13 cellular contexts compared by ENCODE assay signal in the genomic region with DNA sequence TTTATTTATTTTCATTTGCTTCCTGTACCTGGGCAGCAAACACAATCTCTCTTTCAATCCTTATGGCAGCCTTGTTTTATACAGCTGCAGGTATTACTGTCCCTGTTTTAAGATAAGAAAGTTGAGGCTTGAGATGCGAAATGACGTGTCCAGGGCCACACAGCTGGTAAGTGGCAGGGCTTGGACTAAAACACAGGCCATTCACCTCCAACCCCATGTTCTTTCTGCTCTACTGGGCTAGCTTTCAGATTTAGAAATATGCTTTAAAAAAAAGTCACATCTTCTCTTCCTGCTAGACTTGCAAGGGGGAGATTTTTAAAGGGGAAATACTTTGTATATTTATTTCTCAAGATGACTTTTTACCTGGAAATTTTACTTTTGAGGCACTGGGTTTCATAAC.
A peak's percentile ranks its signal among the peaks of the same experiment; 100 is the strongest.
DNase-seq lines count a peak whose midpoint lies in the region; ATAC-seq and TF ChIP-seq lines count a peak whose summit lies in the region.
"Had no signal": no experiment of that assay in that cellular context is flagged by ENCODE, and none has a peak within 500 bp of the region (broad histone marks: within the 10 kb centered on the region; RNA-seq: fewer than 3 reads in every experiment).

No MANE protein-coding gene starts in this region.

- no peak for TF ChIP-seq CTCF in esophagus muscularis mucosa (IDR thresholded peaks at IDR 0.05)
- TF ChIP-seq CTCF in stomach (IDR thresholded peaks at IDR 0.05), result no peak
- no peak for TF ChIP-seq CTCF in upper lobe of right lung (IDR thresholded peaks at IDR 0.05)

- H3K4me3 ChIP-seq in esophagus muscularis mucosa (no peak overlapping the region), stomach (no peak overlapping the region), upper lobe of right lung (no peak overlapping the region)
- H3K4me3 ChIP-seq: left lung had no signal

- WGBS in esophagus muscularis mucosa, result 74% methylated on average over 2 of the region's 2 CpGs
- 84 to 91% (median 87%) methylated on average over 2 of the region's 2 CpGs for WGBS in stomach, 5 donors

- ATAC-seq in GM18870 (IDR thresholded peaks at IDR 0.05; ENCODE audit: unreplicated experiment) (peak; percentile 94), GM21515 (IDR thresholded peaks at IDR 0.05; ENCODE audit: unreplicated experiment) (peak; percentile 89), HG03097 (IDR thresholded peaks at IDR 0.05; ENCODE audit: low FRiP score, unreplicated experiment) (peak; percentile 85), upper lobe of right lung (no peak)
- ATAC-seq: left lung had no signal

- H3K4me1 ChIP-seq in esophagus muscularis mucosa, result peaks cover 5 to 55% (median 37%) of the 10 kb centered on the region in 4 donors
- H3K4me1 ChIP-seq in stomach, result peaks cover 0 to 9% (median 3%) of the 10 kb centered on the region in 4 donors
- peaks cover 6% of the 10 kb centered on the region for H3K4me1 ChIP-seq in upper lobe of right lung

- intact Hi-C loops in esophagus muscularis mucosa (cut with DNase I), result no loop called here
- intact Hi-C loops in stomach (cut with DNase I; ENCODE audit: low total_unique reads), result no loop called here
- intact Hi-C loops in upper lobe of right lung (cut with DNase I), result no loop called here

- H3K27me3 ChIP-seq in esophagus muscularis mucosa, result no peaks in the 10 kb centered on the region
- no peaks in the 10 kb centered on the region for H3K27me3 ChIP-seq in stomach
- H3K27me3 ChIP-seq in upper lobe of right lung, result no peaks in the 10 kb centered on the region
- H3K27me3 ChIP-seq: left lung had no signal

- no peak for TF ChIP-seq EP300 in esophagus muscularis mucosa (IDR thresholded peaks at IDR 0.05)
- no peak for TF ChIP-seq EP300 in stomach (IDR thresholded peaks at IDR 0.05)

- DNase-seq in esophagus muscularis mucosa (ENCODE audit: extremely low spot score), result no peak
- DNase-seq in stomach, result no peak
- DNase-seq in upper lobe of right lung, result no peak
- DNase-seq in UCSD-AML1 (lab: John Stamatoyannopoulos, UW; ENCODE audit: unreplicated experiment), result no peak
- DNase-seq: DND-41, left lung, NCI-H1694 treated with DMSO at 0.1 percent for 48 hours, posterior cingulate gyrus, SIG-M5 had no signal

- H3K36me3 ChIP-seq in esophagus muscularis mucosa (peaks cover 3 to 62% (median 20%) of the 10 kb centered on the region in 4 donors), stomach (peaks cover 0 to 54% (median 44%) of the 10 kb centered on the region in 4 donors), upper lobe of right lung (peaks cover 10% of the 10 kb centered on the region)

- peak overlapping the region; percentile 15 to 58 (median 48) for H3K27ac ChIP-seq in esophagus muscularis mucosa (replicated peaks in 1 of 4)
- no peak overlapping the region for H3K27ac ChIP-seq in stomach
- H3K27ac ChIP-seq in upper lobe of right lung, result no peak overlapping the region
- H3K27ac ChIP-seq: HL-60, left lung had no signal

- TF ChIP-seq POLR2A in esophagus muscularis mucosa (IDR thresholded peaks at IDR 0.05; ENCODE audit: low read depth) (no peak), stomach (IDR thresholded peaks at IDR 0.05) (no peak)

- no peaks in the 10 kb centered on the region for H3K9me3 ChIP-seq in esophagus muscularis mucosa
- H3K9me3 ChIP-seq in stomach, result no peaks in the 10 kb centered on the region
- H3K9me3 ChIP-seq in upper lobe of right lung, result no peaks in the 10 kb centered on the region
- H3K9me3 ChIP-seq: left lung had no signal

Comparison
In these comparisons a context has a peak if more than half of its experiments do, and no peak if none do; other contexts are left out.
1. H3K27ac ChIP-seq: peak in esophagus muscularis mucosa (4 of 4); none in stomach (0 of 5) and upper lobe of right lung (single experiment).